22 cellular contexts compared by ENCODE assay signal in genomic region chr20:19019734-19020364, GRCh38.
DNase-seq lines count a peak whose midpoint lies in the region; TF ChIP-seq lines count a peak whose summit lies in the region.
"Had no signal": no experiment of that assay in that cellular context is flagged by ENCODE, and none has a peak within 500 bp of the region (broad histone marks: within the 10 kb centered on the region; RNA-seq: fewer than 3 reads in every experiment).

No MANE protein-coding gene starts in this region.

- no peak overlapping the region for H2AK5ac ChIP-seq in neuronal stem cell (ENCODE audit: low read depth, low read length)

- H3K36me3 ChIP-seq in esophagus muscularis mucosa = no peaks in the 10 kb centered on the region
- no peaks in the 10 kb centered on the region for H3K36me3 ChIP-seq in neuronal stem cell (replicated peaks in 1 of 2; ENCODE audit: control insufficient read depth in 2 of 2, insufficient read depth in 2 of 2, low read length in 2 of 2)
- H3K36me3 ChIP-seq: ascending aorta, neutrophil, suprapubic skin, uterus had no signal

- TF ChIP-seq POLR2A in NB4 (IDR thresholded peaks at IDR 0.05; ENCODE audit: extremely low read depth, insufficient read length) = no peak
- no peak for TF ChIP-seq POLR2A in esophagus muscularis mucosa (IDR thresholded peaks at IDR 0.05; ENCODE audit: low read depth)

- H3K27me3 ChIP-seq in esophagus muscularis mucosa (no peaks in the 10 kb centered on the region), neuronal stem cell (ENCODE audit: control insufficient read depth in 3 of 3, insufficient read depth in 3 of 3, low read depth in 1 of 3, low read length in 3 of 3) (no peaks in the 10 kb centered on the region)
- H3K27me3 ChIP-seq: ascending aorta, neutrophil, suprapubic skin, uterus had no signal

- H3K27ac Mint-ChIP-seq in progenitor cell of endocrine pancreas (no peak overlapping the region), HFFc6 (no peak overlapping the region)
- H3K27ac Mint-ChIP-seq: activated naive CD8-positive, alpha-beta T cell treated with anti-CD3 and anti-CD28 coated beads for 36 hours; dendritic cell treated with granulocyte-macrophage colony-stimulating factor and Interleukin-4, amounts not matched to agents 40 ng/mL and 50 ng/mL, for 4 days; stimulated activated effector memory CD8-positive, alpha-beta T cell treated with anti-CD3 and anti-CD28 coated beads, Interleukin-12 subunit alpha, Interleukin-12 subunit beta, amount 100 ng/mL, for 72 hours had no signal

- H3K4me3 ChIP-seq in NB4 (ENCODE audit: low read depth, low read length) = no peak overlapping the region
- H3K4me3 ChIP-seq in esophagus muscularis mucosa = no peak overlapping the region
- no peak overlapping the region for H3K4me3 ChIP-seq in neuronal stem cell (ENCODE audit: low read length in 2 of 2)
- H3K4me3 ChIP-seq: ascending aorta, suprapubic skin, uterus had no signal

- H2BK12ac ChIP-seq in neuronal stem cell (ENCODE audit: low read length) = no peak overlapping the region

- DNase-seq in GM10266 (ENCODE audit: extremely low spot score) = no peak
- no peak for DNase-seq in NB4 (ENCODE audit: low read depth)
- DNase-seq in esophagus muscularis mucosa (ENCODE audit: extremely low spot score) = peak; percentile 45
- no peak for DNase-seq in progenitor cell of endocrine pancreas (ENCODE audit: low spot score, unreplicated experiment)
- no peak for DNase-seq in HFFc6
- no peak for DNase-seq in neuronal stem cell (ENCODE audit: low spot score)
- no peak for DNase-seq in NOMO-1 (lab: John Stamatoyannopoulos, UW; ENCODE audit: unreplicated experiment in 2 of 2)
- DNase-seq: activated CD4-positive, alpha-beta T cell treated with anti-CD3 and anti-CD28 coated beads, Interleukin-2, amount 50 U/mL, for 4 hours; activated CD4-positive, CD25-positive, alpha-beta regulatory T cell; activated effector memory CD4-positive, alpha-beta T cell treated with Interleukin-2 at 50 U/mL for 16 hours; activated naive CD8-positive, alpha-beta T cell treated with anti-CD3 and anti-CD28 coated beads for 36 hours; central memory CD4-positive, alpha-beta T cell; GOT3; NCI-H187; SHP77 treated with DMSO at 0.1 percent for 48 hours; small intestine; uterus had no signal

- H4K8ac ChIP-seq in neuronal stem cell (ENCODE audit: low read depth, low read length) = no peak overlapping the region

- no peak overlapping the region for H3K18ac ChIP-seq in neuronal stem cell (ENCODE audit: low read length)

- H3K4me1 Mint-ChIP-seq in progenitor cell of endocrine pancreas (ENCODE audit: low read depth) (peaks cover 17% of the 10 kb centered on the region), HFFc6 (ENCODE audit: low read depth) (no peaks in the 10 kb centered on the region)
- H3K4me1 Mint-ChIP-seq: activated naive CD8-positive, alpha-beta T cell treated with anti-CD3 and anti-CD28 coated beads for 36 hours; stimulated activated effector memory CD8-positive, alpha-beta T cell treated with anti-CD3 and anti-CD28 coated beads, Interleukin-12 subunit alpha, Interleukin-12 subunit beta, amount 100 ng/mL, for 72 hours had no signal

- H3K9me3 Mint-ChIP-seq in progenitor cell of endocrine pancreas (ENCODE audit: low read depth) (no peaks in the 10 kb centered on the region), HFFc6 (peaks cover 41% of the 10 kb centered on the region)
- H3K9me3 Mint-ChIP-seq: activated naive CD8-positive, alpha-beta T cell treated with anti-CD3 and anti-CD28 coated beads for 36 hours; dendritic cell treated with granulocyte-macrophage colony-stimulating factor and Interleukin-4, amounts not matched to agents 40 ng/mL and 50 ng/mL, for 4 days; stimulated activated effector memory CD8-positive, alpha-beta T cell treated with anti-CD3 and anti-CD28 coated beads, Interleukin-12 subunit alpha, Interleukin-12 subunit beta, amount 100 ng/mL, for 72 hours had no signal

- no peak overlapping the region for H3K4ac ChIP-seq in neuronal stem cell (ENCODE audit: low read length)

- no peak overlapping the region for H2BK120ac ChIP-seq in neuronal stem cell (ENCODE audit: low read depth, low read length)

- WGBS in esophagus muscularis mucosa = 95% methylated on average over 5 of the region's 5 CpGs
- no CpG with 5 or more reads among the region's 5 CpGs for WGBS in neuronal stem cell (ENCODE audit: extremely low coverage in 2 of 2, insufficient read length in 2 of 2, insufficient replicate concordance in 1 of 2), 2 donors

- no peak overlapping the region for H3K23ac ChIP-seq in neuronal stem cell (ENCODE audit: low read depth, low read length, poor library complexity)

- H3K9me3 ChIP-seq in esophagus muscularis mucosa (no peaks in the 10 kb centered on the region), neuronal stem cell (replicated peaks in 1 of 2; ENCODE audit: control insufficient read depth in 2 of 2, insufficient read depth in 1 of 2, low read depth in 1 of 2, low read length in 2 of 2) (no peaks in the 10 kb centered on the region)
- H3K9me3 ChIP-seq: ascending aorta, neutrophil, suprapubic skin, uterus had no signal

- intact Hi-C loops in esophagus muscularis mucosa (cut with DNase I) = no loop called here

- no peak overlapping the region for H3K9ac ChIP-seq in neuronal stem cell (ENCODE audit: low read depth, low read length, poor library complexity)

- H2BK5ac ChIP-seq in neuronal stem cell (ENCODE audit: low read length) = no peak overlapping the region

- no peak overlapping the region for H4K91ac ChIP-seq in neuronal stem cell (ENCODE audit: low read depth, low read length, poor library complexity)

- no peak overlapping the region for H3K14ac ChIP-seq in neuronal stem cell (ENCODE audit: low read length)

- H3K36me3 Mint-ChIP-seq in progenitor cell of endocrine pancreas (ENCODE audit: insufficient read depth) (no peaks in the 10 kb centered on the region), HFFc6 (ENCODE audit: low read depth) (peaks cover 9% of the 10 kb centered on the region; the same call in 1 of the 2 replicates)
- H3K36me3 Mint-ChIP-seq: activated naive CD8-positive, alpha-beta T cell treated with anti-CD3 and anti-CD28 coated beads for 36 hours; stimulated activated effector memory CD8-positive, alpha-beta T cell treated with anti-CD3 and anti-CD28 coated beads, Interleukin-12 subunit alpha, Interleukin-12 subunit beta, amount 100 ng/mL, for 72 hours had no signal

- H3K79me1 ChIP-seq in neuronal stem cell (ENCODE audit: low read depth, low read length) = no peaks in the 10 kb centered on the region

- no peak overlapping the region for H2BK15ac ChIP-seq in neuronal stem cell (ENCODE audit: low read length)

- H3K27ac ChIP-seq in esophagus muscularis mucosa (replicated peaks in 1 of 4) (no peak overlapping the region), neuronal stem cell (replicated peaks; ENCODE audit: low read length) (no peak overlapping the region)
- H3K27ac ChIP-seq: ascending aorta, neutrophil, suprapubic skin, uterus had no signal

- H3K4me1 ChIP-seq in esophagus muscularis mucosa (peaks cover 0 to 10% (median 3%) of the 10 kb centered on the region in 4 donors), neuronal stem cell (ENCODE audit: control insufficient read depth in 2 of 2, insufficient read depth in 1 of 2, low read depth in 1 of 2, low read length in 2 of 2) (peaks cover 0 to 10% of the 10 kb centered on the region in 2 donors)
- H3K4me1 ChIP-seq: uterus had no signal

- TF ChIP-seq EP300 in esophagus muscularis mucosa (IDR thresholded peaks at IDR 0.05) = no peak

- no peak overlapping the region for H3K4me2 ChIP-seq in neuronal stem cell (ENCODE audit: insufficient read depth, low read length, poor library complexity, severe bottlenecking)

- TF ChIP-seq CTCF in GM10266 (IDR thresholded peaks at IDR 0.05; ENCODE audit: control insufficient read depth, insufficient read depth, low read depth, missing control alignments) = peak; percentile 1
- peak; percentile 32 for TF ChIP-seq CTCF in NB4 (IDR thresholded peaks at IDR 0.05; ENCODE audit: low read depth, low read length)
- TF ChIP-seq CTCF in esophagus muscularis mucosa (IDR thresholded peaks at IDR 0.05) = no peak
- TF ChIP-seq CTCF in progenitor cell of endocrine pancreas (IDR thresholded peaks at IDR 0.05; ENCODE audit: unreplicated experiment) = peak; percentile 16
- TF ChIP-seq CTCF in HFFc6 (IDR thresholded peaks at IDR 0.05) = no peak

- H3K4me3 Mint-ChIP-seq in progenitor cell of endocrine pancreas (ENCODE audit: low read depth) (no peak overlapping the region), HFFc6 (no peak overlapping the region)
- H3K4me3 Mint-ChIP-seq: activated naive CD8-positive, alpha-beta T cell treated with anti-CD3 and anti-CD28 coated beads for 36 hours; dendritic cell treated with granulocyte-macrophage colony-stimulating factor and Interleukin-4, amounts not matched to agents 40 ng/mL and 50 ng/mL, for 4 days; stimulated activated effector memory CD8-positive, alpha-beta T cell treated with anti-CD3 and anti-CD28 coated beads, Interleukin-12 subunit alpha, Interleukin-12 subunit beta, amount 100 ng/mL, for 72 hours had no signal

- H2AFZ ChIP-seq in neuronal stem cell (ENCODE audit: low read length) = no peak overlapping the region

- H3K27me3 Mint-ChIP-seq in progenitor cell of endocrine pancreas (peaks cover 4% of the 10 kb centered on the region), HFFc6 (ENCODE audit: insufficient read depth) (no peaks in the 10 kb centered on the region)
- H3K27me3 Mint-ChIP-seq: dendritic cell treated with granulocyte-macrophage colony-stimulating factor and Interleukin-4, amounts not matched to agents 40 ng/mL and 50 ng/mL, for 4 days had no signal

Comparison
In these comparisons a context has a peak if more than half of its experiments do, and no peak if none do; other contexts are left out.
1. CTCF ChIP-seq: peak in GM10266 (single experiment), NB4 (single experiment) and progenitor cell of endocrine pancreas (single experiment); none in esophagus muscularis mucosa (0 of 3) and HFFc6 (single experiment).